ENCODE assay signal across 14 cellular contexts in genomic region chr6:128246472-128246871, GRCh38.
"Had no signal": no experiment of that assay in that cellular context is flagged by ENCODE, and none has a peak within 500 bp of the region (broad histone marks: within the 10 kb centered on the region; RNA-seq: fewer than 3 reads in every experiment).

No MANE protein-coding gene starts in this region.

- H3K36me3 ChIP-seq: breast epithelium had no signal

- H3K27ac ChIP-seq: breast epithelium, psoas muscle had no signal

- ATAC-seq: effector memory CD8-positive, alpha-beta T cell; psoas muscle; sciatic nerve; stimulated activated naive CD8-positive, alpha-beta T cell treated with anti-CD3 and anti-CD28 coated beads, Interleukin-15, amount 100 ng/mL, for 72 hours had no signal

- H3K9me3 ChIP-seq: breast epithelium, psoas muscle had no signal

- DNase-seq: activated CD4-positive, alpha-beta T cell treated with anti-CD3 and anti-CD28 coated beads, Interleukin-2, amount 50 U/mL, for 4 hours; activated CD4-positive, CD25-positive, alpha-beta regulatory T cell treated with anti-CD3 and anti-CD28 coated beads, Interleukin-2, amount 50 U/mL, for 72 hours; activated naive CD4-positive, alpha-beta T cell treated with Interleukin-2 at 50 U/mL for 16 hours; activated T-cell treated with anti-CD3 and anti-CD28 coated beads for 4 hours; aorta; dermis blood vessel endothelial cell; effector memory CD8-positive, alpha-beta T cell; erythroblast; hippocampal formation; mesenchymal stem cell; psoas muscle; stimulated activated naive CD8-positive, alpha-beta T cell treated with anti-CD3 and anti-CD28 coated beads, Interleukin-15, amount 100 ng/mL, for 72 hours had no signal

- H3K4me3 ChIP-seq: breast epithelium, psoas muscle had no signal

- H3K4me1 ChIP-seq: breast epithelium had no signal

- H3K27me3 ChIP-seq: breast epithelium had no signal
